2 cellular contexts compared by ENCODE assay signal in the genomic region with DNA sequence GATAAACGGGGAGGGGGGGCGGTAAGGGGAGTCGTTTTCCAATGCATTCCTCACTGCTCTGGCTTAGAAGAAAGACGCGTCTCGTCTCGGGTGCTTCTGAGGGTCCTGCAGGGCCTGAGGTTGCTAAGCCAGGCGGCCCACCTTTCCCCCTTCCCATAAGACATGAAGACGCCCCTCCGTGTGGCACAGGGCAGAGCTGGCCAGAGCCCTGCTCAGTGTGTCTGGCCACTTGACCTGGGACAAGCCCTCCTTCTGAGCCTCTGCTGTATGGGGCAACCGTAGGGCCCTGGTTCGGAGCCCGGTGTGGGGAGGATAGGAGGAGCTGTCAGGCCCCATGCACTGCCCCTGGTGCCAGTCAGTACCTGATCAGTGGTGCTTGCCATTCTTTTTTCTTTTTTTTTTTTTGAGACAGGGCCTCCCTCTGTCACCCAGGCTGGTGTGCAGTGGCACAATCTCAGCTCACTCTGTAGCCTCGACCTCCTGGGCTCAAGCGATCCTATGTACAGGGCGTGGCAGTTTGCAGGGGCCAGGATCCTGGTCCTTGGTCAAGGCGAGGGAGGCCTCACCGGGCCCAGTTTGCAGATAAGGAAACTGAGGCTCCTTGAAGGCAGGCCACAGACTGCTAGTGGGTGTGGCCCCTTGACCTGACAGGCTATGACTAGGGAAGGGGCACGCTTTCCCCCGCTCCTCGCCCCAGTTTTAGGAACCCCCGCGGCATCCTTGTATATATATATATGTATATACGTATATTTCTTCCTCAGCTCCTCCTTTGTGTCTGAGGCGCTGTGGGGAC.
TF ChIP-seq lines count a peak whose summit lies in the region.

No MANE protein-coding gene starts in this region.

TF ChIP-seq in A549, 52 proteins besides CTCF, POLR2A, EP300 and RAD21:
- TF ChIP-seq, protein P1, sequence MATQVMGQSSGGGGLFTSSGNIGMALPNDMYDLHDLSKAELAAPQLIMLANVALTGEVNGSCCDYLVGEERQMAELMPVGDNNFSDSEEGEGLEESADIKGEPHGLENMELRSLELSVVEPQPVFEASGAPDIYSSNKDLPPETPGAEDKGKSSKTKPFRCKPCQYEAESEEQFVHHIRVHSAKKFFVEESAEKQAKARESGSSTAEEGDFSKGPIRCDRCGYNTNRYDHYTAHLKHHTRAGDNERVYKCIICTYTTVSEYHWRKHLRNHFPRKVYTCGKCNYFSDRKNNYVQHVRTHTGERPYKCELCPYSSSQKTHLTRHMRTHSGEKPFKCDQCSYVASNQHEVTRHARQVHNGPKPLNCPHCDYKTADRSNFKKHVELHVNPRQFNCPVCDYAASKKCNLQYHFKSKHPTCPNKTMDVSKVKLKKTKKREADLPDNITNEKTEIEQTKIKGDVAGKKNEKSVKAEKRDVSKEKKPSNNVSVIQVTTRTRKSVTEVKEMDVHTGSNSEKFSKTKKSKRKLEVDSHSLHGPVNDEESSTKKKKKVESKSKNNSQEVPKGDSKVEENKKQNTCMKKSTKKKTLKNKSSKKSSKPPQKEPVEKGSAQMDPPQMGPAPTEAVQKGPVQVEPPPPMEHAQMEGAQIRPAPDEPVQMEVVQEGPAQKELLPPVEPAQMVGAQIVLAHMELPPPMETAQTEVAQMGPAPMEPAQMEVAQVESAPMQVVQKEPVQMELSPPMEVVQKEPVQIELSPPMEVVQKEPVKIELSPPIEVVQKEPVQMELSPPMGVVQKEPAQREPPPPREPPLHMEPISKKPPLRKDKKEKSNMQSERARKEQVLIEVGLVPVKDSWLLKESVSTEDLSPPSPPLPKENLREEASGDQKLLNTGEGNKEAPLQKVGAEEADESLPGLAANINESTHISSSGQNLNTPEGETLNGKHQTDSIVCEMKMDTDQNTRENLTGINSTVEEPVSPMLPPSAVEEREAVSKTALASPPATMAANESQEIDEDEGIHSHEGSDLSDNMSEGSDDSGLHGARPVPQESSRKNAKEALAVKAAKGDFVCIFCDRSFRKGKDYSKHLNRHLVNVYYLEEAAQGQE (IDR thresholded peaks at IDR 0.05), result no peak
- TF ChIP-seq JUNB (IDR thresholded peaks at IDR 0.05) (no peak), EHMT2 (IDR thresholded peaks at IDR 0.05; ENCODE audit: low read depth) (no peak), MAZ (IDR thresholded peaks at IDR 0.05; ENCODE audit: borderline replicate concordance, low read depth, low read length) (no peak), RNF2 (IDR thresholded peaks at IDR 0.05; ENCODE audit: borderline replicate concordance, low read depth) (no peak), ZC3H11A (IDR thresholded peaks at IDR 0.05) (no peak), JUN (IDR thresholded peaks at IDR 0.05) (no peak), HEYL (CRISPR knock-in tag; IDR thresholded peaks at IDR 0.05) (no peak), RARB (CRISPR knock-in tag; IDR thresholded peaks at IDR 0.05) (no peak), NPAS2 (CRISPR knock-in tag; IDR thresholded peaks at IDR 0.05; ENCODE audit: borderline replicate concordance) (no peak), FOXS1 (CRISPR knock-in tag; IDR thresholded peaks at IDR 0.05) (no peak), CEBPB (IDR thresholded peaks at IDR 0.05) (no peak), MYC (IDR thresholded peaks at IDR 0.05; ENCODE audit: borderline replicate concordance, low read length) (no peak), HDAC2 (IDR thresholded peaks at IDR 0.05) (no peak), NFE2L2 (conservative IDR thresholded peaks at IDR 0.05; ENCODE audit: low read length) (no peak), SMC3 (IDR thresholded peaks at IDR 0.05) (no peak)
TF ChIP-seq in A549: peak in this region for 0.

TF ChIP-seq in IMR-90, 13 proteins besides CTCF, POLR2A, EP300 and RAD21:
- TF ChIP-seq, protein P2, sequence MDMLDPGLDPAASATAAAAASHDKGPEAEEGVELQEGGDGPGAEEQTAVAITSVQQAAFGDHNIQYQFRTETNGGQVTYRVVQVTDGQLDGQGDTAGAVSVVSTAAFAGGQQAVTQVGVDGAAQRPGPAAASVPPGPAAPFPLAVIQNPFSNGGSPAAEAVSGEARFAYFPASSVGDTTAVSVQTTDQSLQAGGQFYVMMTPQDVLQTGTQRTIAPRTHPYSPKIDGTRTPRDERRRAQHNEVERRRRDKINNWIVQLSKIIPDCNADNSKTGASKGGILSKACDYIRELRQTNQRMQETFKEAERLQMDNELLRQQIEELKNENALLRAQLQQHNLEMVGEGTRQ (IDR thresholded peaks at IDR 0.05; ENCODE audit: low read depth, low read length), result no peak
- TF ChIP-seq MXI1 (IDR thresholded peaks at IDR 0.05; ENCODE audit: borderline replicate concordance, low read depth, low read length), result no peak
- TF ChIP-seq MAFK (IDR thresholded peaks at IDR 0.05; ENCODE audit: low read depth, low read length), result no peak
- TF ChIP-seq SMC3 (IDR thresholded peaks at IDR 0.05; ENCODE audit: low read depth, low read length), result no peak
- TF ChIP-seq BHLHE40 (IDR thresholded peaks at IDR 0.05; ENCODE audit: low read depth, low read length), result no peak
- TF ChIP-seq NFE2L2 (IDR thresholded peaks at IDR 0.05; ENCODE audit: low read depth, low read length), result no peak
- no peak for TF ChIP-seq RFX5 (IDR thresholded peaks at IDR 0.05; ENCODE audit: low read depth, low read length)
- TF ChIP-seq MAZ (IDR thresholded peaks at IDR 0.05; ENCODE audit: borderline replicate concordance, low read depth, low read length), result no peak
- TF ChIP-seq CEBPB (IDR thresholded peaks at IDR 0.05; ENCODE audit: low read depth, low read length), result no peak
- TF ChIP-seq CHD1 (IDR thresholded peaks at IDR 0.05; ENCODE audit: low read depth, low read length), result no peak
- no peak for TF ChIP-seq RCOR1 (IDR thresholded peaks at IDR 0.05; ENCODE audit: insufficient replicate concordance, low read length)
- no peak for TF ChIP-seq FOS (IDR thresholded peaks at IDR 0.05; ENCODE audit: low read depth, low read length)
- TF ChIP-seq, protein P3, sequence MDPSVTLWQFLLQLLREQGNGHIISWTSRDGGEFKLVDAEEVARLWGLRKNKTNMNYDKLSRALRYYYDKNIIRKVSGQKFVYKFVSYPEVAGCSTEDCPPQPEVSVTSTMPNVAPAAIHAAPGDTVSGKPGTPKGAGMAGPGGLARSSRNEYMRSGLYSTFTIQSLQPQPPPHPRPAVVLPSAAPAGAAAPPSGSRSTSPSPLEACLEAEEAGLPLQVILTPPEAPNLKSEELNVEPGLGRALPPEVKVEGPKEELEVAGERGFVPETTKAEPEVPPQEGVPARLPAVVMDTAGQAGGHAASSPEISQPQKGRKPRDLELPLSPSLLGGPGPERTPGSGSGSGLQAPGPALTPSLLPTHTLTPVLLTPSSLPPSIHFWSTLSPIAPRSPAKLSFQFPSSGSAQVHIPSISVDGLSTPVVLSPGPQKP (IDR thresholded peaks at IDR 0.05; ENCODE audit: borderline replicate concordance, low read depth, low read length), result no peak
